Comparison of ENCODE assay signal across 7 cellular contexts in the genomic region with DNA sequence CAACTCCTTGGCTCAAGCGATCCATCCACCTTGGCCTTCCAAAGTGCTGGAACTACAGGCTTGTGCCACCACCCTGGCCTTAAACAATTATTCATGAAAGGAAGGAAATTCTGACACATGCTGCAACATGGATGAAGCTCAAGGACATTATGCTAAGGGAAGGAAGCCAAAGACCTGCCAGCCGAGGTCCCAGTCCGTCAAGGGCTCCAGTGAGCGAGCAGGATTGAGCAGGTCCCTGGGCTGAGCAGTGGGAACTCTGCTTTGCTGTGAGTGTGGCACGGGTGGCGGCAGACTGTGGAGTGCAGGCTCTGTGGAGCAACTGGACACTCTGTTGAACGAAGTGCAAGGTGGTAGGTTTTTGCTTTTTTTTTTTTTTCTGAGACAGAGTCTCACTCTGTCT. TPM values are rescaled to one million over a fixed set of nuclear protein-coding genes. Genes with fewer than 3 reads are reported as not detected.
DNase-seq lines count a peak whose midpoint lies in the region; ATAC-seq, FAIRE-seq and TF ChIP-seq lines count a peak whose summit lies in the region.
"Not testable (repeated sequence)": the region's sequence is repeated elsewhere in the genome, so short reads cannot be mapped to it uniquely, and the experiment has no call there.
"Had no signal": no experiment of that assay in that cellular context is flagged by ENCODE, and none has a peak within 500 bp of the region (broad histone marks: within the 10 kb centered on the region; RNA-seq: fewer than 3 reads in every experiment).

No MANE protein-coding gene starts in this region.

- not testable (repeated sequence) for FAIRE-seq in pancreas (lab: Jason Lieb, UNC)

- no CpG with 5 or more reads among the region's 7 CpGs for WGBS in body of pancreas, 2 donors
- no CpG with 5 or more reads among the region's 7 CpGs for WGBS in pancreas, 2 donors

- ATAC-seq in HCT116, result 0 out of 2 replicates have a peak, but pooled peaks have one; percentile 11
- ATAC-seq in body of pancreas, result peak; percentile 47
- peak; percentile 74 to 93 (median 82) for ATAC-seq in pancreas

- H3K79me2 ChIP-seq in HCT116 (ENCODE audit: insufficient read depth, low read length), result not testable (repeated sequence)

- not testable (repeated sequence) for TF ChIP-seq RAD21 in HCT116 (IDR thresholded peaks at IDR 0.05; ENCODE audit: low read depth)

- POLR2A ChIA-PET in HCT116 (lab: Charles Lee), result not testable (repeated sequence)

- not testable (repeated sequence) for H4K20me1 ChIP-seq in HCT116 (ENCODE audit: insufficient read depth)

- CTCF ChIA-PET in HCT116 (lab: Charles Lee), result not testable (repeated sequence)

- H3K4me1 ChIP-seq in HCT116 (ENCODE audit: control insufficient read depth in 1 of 2, insufficient read depth in 2 of 2, low read length in 2 of 2); body of pancreas; pancreas: not testable (repeated sequence)

- H3K9me3 ChIP-seq in HCT116 (ENCODE audit: control insufficient read depth in 1 of 2, insufficient read depth in 1 of 2, low read depth in 1 of 2, low read length in 2 of 2); body of pancreas; pancreas: not testable (repeated sequence)

- H3K4me2 ChIP-seq in HCT116 (ENCODE audit: low read length), result not testable (repeated sequence)

- not testable (repeated sequence) for BruUV-seq in HCT116 (replicated peaks; lab: Mats Ljungman, UMichigan)

- not testable (repeated sequence) for H3K27ac ChIP-seq in HCT116 (ENCODE audit: low read depth, low read length); body of pancreas; pancreas

- H3K27me3 ChIP-seq in HCT116 (ENCODE audit: insufficient read depth, low read length); body of pancreas; pancreas: not testable (repeated sequence)

- not testable (repeated sequence) for H3K4me3 ChIP-seq in HCT116 (replicated peaks in 1 of 2; ENCODE audit: low read depth in 1 of 2, low read length in 2 of 2); body of pancreas; pancreas

- RAD21 ChIA-PET in HCT116 (lab: Charles Lee; ENCODE audit: low non-redundant PET in 1 of 2, low total read pairs in 2 of 2, uncharacterized antibody in 2 of 2, unreplicated experiment in 2 of 2), result not testable (repeated sequence)

- not testable (repeated sequence) for H2AFZ ChIP-seq in HCT116 (ENCODE audit: low read depth, low read length, poor library complexity, severe bottlenecking)

- not testable (repeated sequence) for H3K9ac ChIP-seq in HCT116 (ENCODE audit: low read length)

- not testable (repeated sequence) for TF ChIP-seq CTCF in HCT116 (IDR thresholded peaks at IDR 0.05 in 2 of 3, conservative IDR thresholded peaks at IDR 0.05 in 1 of 3; ENCODE audit: borderline replicate concordance in 1 of 3, insufficient read depth in 1 of 3, low read depth in 2 of 3, low read length in 2 of 3); body of pancreas (IDR thresholded peaks at IDR 0.05); pancreas (IDR thresholded peaks at IDR 0.05)

- intact Hi-C loops in HCT116 (cut with micrococcal nuclease); body of pancreas (cut with DNase I); pancreas (cut with DNase I): not testable (repeated sequence)

- DNase-seq in HCT116 (ENCODE audit: low read depth, low spot score); body of pancreas; pancreas: not testable (repeated sequence)

- not testable (repeated sequence) for H3K36me3 ChIP-seq in HCT116 (ENCODE audit: control insufficient read depth in 1 of 2, insufficient read depth in 2 of 2, low read length in 2 of 2); body of pancreas (replicated peaks in 1 of 2; ENCODE audit: insufficient read depth in 1 of 2, low read depth in 2 of 2); pancreas

- TF ChIP-seq POLR2A in HCT116 (IDR thresholded peaks at IDR 0.05; ENCODE audit: borderline replicate concordance, extremely low read depth, insufficient read depth, insufficient read length); body of pancreas (IDR thresholded peaks at IDR 0.05): not testable (repeated sequence)

- H3K9me2 ChIP-seq in HCT116 (ENCODE audit: insufficient read depth), result not testable (repeated sequence)

RNA-seq across cellular contexts. Expression of gene RIMBP3C, which starts 11.4 kb away (rescaled TPM):
- total RNA-seq in HCT116 (2021; ENCODE audit: unreplicated experiment) (0.15 TPM), body of pancreas (under 1 TPM in 1 of 2 donors, not detected in 1; under 0.01 TPM), pancreas (under 1 TPM in 5 of 6 donors, not detected in 1; 0.09 to 0.47 (median 0.19) TPM)
- polyA plus RNA-seq in HCT116 (2012), result 0.03 and 0.06 TPM in 2 replicates
- under 1 TPM in 1 of 2 donors, not detected in 1; 0.12 TPM for polyA plus RNA-seq in pancreas
- total RNA-seq: Calu3; CD8-positive, alpha-beta T cell; Daoy had no signal
- polyA plus RNA-seq: AG04450 had no signal

RNA-seq across cellular contexts. Expression of gene UBE2L3, which starts 27.7 kb away (rescaled TPM):
- 55.6 TPM for total RNA-seq in HCT116 (2021; ENCODE audit: unreplicated experiment)
- 27.8 and 39.1 TPM in 2 replicates for polyA plus RNA-seq in HCT116 (2012)
- total RNA-seq in body of pancreas, result 10 to 100 TPM; 17.4 to 33.3 TPM
- 10 to 100 TPM; 10.9 to 23.5 (median 14.8) TPM for total RNA-seq in pancreas
- 10 to 100 TPM; 22.6 to 24.5 TPM for polyA plus RNA-seq in pancreas

Comparison
In these comparisons a context has a peak if more than half of its experiments do, and no peak if none do; other contexts are left out.
1. ATAC-seq: peak in every context shown above with its lines; median percentile 82 in pancreas; 47 in body of pancreas; 11 in HCT116.